Comparison of ENCODE assay signal across 19 cellular contexts in the genomic region with DNA sequence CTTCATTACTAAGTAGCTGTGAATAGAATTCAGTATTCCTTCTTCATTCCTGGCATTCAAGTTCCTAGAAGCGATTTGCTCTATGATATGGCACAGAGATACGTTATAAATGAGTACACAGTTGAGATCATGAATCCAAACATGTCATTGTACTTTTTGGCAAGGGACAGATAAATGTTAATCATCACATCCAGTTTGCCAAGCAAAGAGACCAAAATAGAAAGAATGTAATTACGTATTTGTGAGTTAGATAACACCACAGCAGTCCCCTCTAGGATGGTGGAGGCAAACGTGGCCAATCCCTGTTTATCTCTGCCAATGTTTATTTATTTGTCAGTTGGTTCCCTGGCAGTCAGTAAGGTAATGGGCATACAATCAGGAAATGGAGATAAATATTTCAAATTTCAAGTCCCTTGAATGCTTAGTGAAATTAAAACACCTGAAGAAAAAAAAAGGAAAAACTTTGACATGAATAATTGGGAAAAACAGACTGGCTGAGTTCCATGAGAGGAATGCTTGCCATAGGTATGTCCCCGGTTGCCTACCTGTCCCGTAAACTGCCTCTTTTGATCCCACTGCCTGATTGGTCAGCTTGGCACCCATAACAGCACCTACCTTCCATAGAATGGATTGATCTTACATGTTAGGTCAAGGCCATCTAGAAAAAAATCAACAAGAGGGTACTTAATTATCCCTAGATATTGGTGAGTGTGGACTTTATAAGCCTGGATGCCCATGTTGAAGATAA.
A peak's percentile ranks its signal among the peaks of the same experiment; 100 is the strongest.
DNase-seq lines count a peak whose midpoint lies in the region; FAIRE-seq and TF ChIP-seq lines count a peak whose summit lies in the region.
"Had no signal": no experiment of that assay in that cellular context is flagged by ENCODE, and none has a peak within 500 bp of the region (broad histone marks: within the 10 kb centered on the region; RNA-seq: fewer than 3 reads in every experiment).

No MANE protein-coding gene starts in this region.

- H3K27ac ChIP-seq in keratinocyte (ENCODE audit: control insufficient read depth, insufficient read depth, low read length) = no peak overlapping the region
- H3K27ac ChIP-seq in dorsolateral prefrontal cortex = no peak overlapping the region

- DNase-seq in Caki2 (ENCODE audit: low read depth) (peak; percentile 76), MG63 (peak; percentile 57), choroid plexus epithelial cell (ENCODE audit: low read depth) (peak; percentile 9), keratinocyte (ENCODE audit: low read depth, low spot score) (no peak), dorsolateral prefrontal cortex (no peak), GM10266 (ENCODE audit: extremely low spot score) (no peak), LoVo (ENCODE audit: low spot score) (no peak), GM12891 (ENCODE audit: insufficient read length, low spot score) (no peak)
- DNase-seq: activated CD4-positive, alpha-beta T cell treated with anti-CD3 and anti-CD28 coated beads for 1 hour; activated naive CD4-positive, alpha-beta T cell treated with anti-CD3 and anti-CD28 coated beads, Interleukin-2, amount 10 ng/mL, durations not matched to agents 7 days and 5 days; activated T-cell treated with anti-CD3 and anti-CD28 coated beads, Interleukin-2, amount 50 U/mL, for 48 hours; aorta; hippocampal formation; MV-4-11; retina; SK-N-SH; T-helper 9 cell had no signal

- H3K4me3 ChIP-seq in MG63 (no peak overlapping the region), choroid plexus epithelial cell (ENCODE audit: low read depth, low read length) (no peak overlapping the region), keratinocyte (ENCODE audit: control insufficient read depth in 2 of 3, extremely low read depth in 1 of 3, insufficient read depth in 2 of 3, low read depth in 1 of 3, low read length in 3 of 3) (no peak overlapping the region), dorsolateral prefrontal cortex (no peak overlapping the region)

- TF ChIP-seq CTCF in choroid plexus epithelial cell (conservative IDR thresholded peaks at IDR 0.05; ENCODE audit: low read depth, low read length) = no peak
- no peak for TF ChIP-seq CTCF in keratinocyte (optimal IDR thresholded peaks at IDR 0.05 in 1 of 3, IDR thresholded peaks at IDR 0.05 in 1 of 3, conservative IDR thresholded peaks at IDR 0.05 in 1 of 3; ENCODE audit: extremely low read depth in 1 of 3, insufficient read depth in 2 of 3, low read length in 3 of 3)
- no peak for TF ChIP-seq CTCF in dorsolateral prefrontal cortex (IDR thresholded peaks at IDR 0.05 in 54 of 56, conservative IDR thresholded peaks at IDR 0.05 in 2 of 56; ENCODE audit: low read depth in 1 of 56, partially characterized antibody in 56 of 56)
- no peak for TF ChIP-seq CTCF in GM10266 (IDR thresholded peaks at IDR 0.05; ENCODE audit: control insufficient read depth, insufficient read depth, low read depth, missing control alignments)

- H3K27me3 ChIP-seq in MG63 (no peaks in the 10 kb centered on the region), keratinocyte (ENCODE audit: control insufficient read depth, extremely low read depth, insufficient read depth, low read length) (no peaks in the 10 kb centered on the region), dorsolateral prefrontal cortex (no peaks in the 10 kb centered on the region)

- H2AFZ ChIP-seq in keratinocyte (ENCODE audit: control insufficient read depth, low read length) = peak overlapping the region; percentile 16

- no peaks in the 10 kb centered on the region for H3K9me3 ChIP-seq in MG63
- no peaks in the 10 kb centered on the region for H3K9me3 ChIP-seq in keratinocyte (ENCODE audit: control insufficient read depth, low read depth, low read length)
- H3K9me3 ChIP-seq: SK-N-SH had no signal

- dilution Hi-C loops in keratinocyte (cut with MboI; ENCODE audit: extremely low pct_ligation_motif_present, low sequenced_read_pairs) = no loop called here

- intact Hi-C loops in dorsolateral prefrontal cortex (cut with DNase I) = no loop called here

- no peaks in the 10 kb centered on the region for H3K36me3 ChIP-seq in MG63
- no peaks in the 10 kb centered on the region for H3K36me3 ChIP-seq in keratinocyte (ENCODE audit: control insufficient read depth in 2 of 2, extremely low read depth in 1 of 2, insufficient read depth in 2 of 2, low read length in 2 of 2)

- no peak for TF ChIP-seq POLR2A in GM12891 (IDR thresholded peaks at IDR 0.05; ENCODE audit: low read depth, low read length)

- FAIRE-seq in keratinocyte (lab: Jason Lieb, UNC) = peak; percentile 70
- FAIRE-seq in GM12891 (lab: Jason Lieb, UNC) = no peak
- FAIRE-seq: colon, urothelium cell line had no signal

- H3K9me1 ChIP-seq in keratinocyte (ENCODE audit: control insufficient read depth, extremely low read depth, insufficient read depth, low read length) = no peaks in the 10 kb centered on the region

- H4K20me1 ChIP-seq in keratinocyte (ENCODE audit: control insufficient read depth, extremely low read depth, insufficient read depth, low read length) = no peaks in the 10 kb centered on the region

- no peak overlapping the region for H3K4me2 ChIP-seq in keratinocyte (ENCODE audit: control insufficient read depth, extremely low read depth, insufficient read depth, low read depth, low read length)
- H3K4me2 ChIP-seq: SK-N-SH had no signal

- peaks cover 4% of the 10 kb centered on the region for H3K4me1 ChIP-seq in keratinocyte (ENCODE audit: control insufficient read depth, extremely low read depth, insufficient read depth, low read length)

- in situ Hi-C loops in Caki2 (cut with HindIII; ENCODE audit: low pct_unique_long_range_greater_than_20kb, low sequenced_read_pairs) = no loop called here

- H3K9ac ChIP-seq in keratinocyte (ENCODE audit: control insufficient read depth, extremely low read depth, insufficient read depth, low read length) = no peak overlapping the region
- H3K9ac ChIP-seq: SK-N-SH had no signal

- no peaks in the 10 kb centered on the region for H3K79me2 ChIP-seq in keratinocyte (ENCODE audit: control insufficient read depth, insufficient read depth, low read length)

TF ChIP-seq in GM12891, 5 proteins besides CTCF, POLR2A, EP300 and RAD21:
- TF ChIP-seq POLR2AphosphoS5 (IDR thresholded peaks at IDR 0.05; ENCODE audit: low read depth, low read length) = no peak
- TF ChIP-seq TAF1 (IDR thresholded peaks at IDR 0.05; ENCODE audit: low read depth, low read length) = no peak
- TF ChIP-seq SPI1 (IDR thresholded peaks at IDR 0.05; ENCODE audit: low read depth, low read length) = no peak
- TF ChIP-seq PAX5 (IDR thresholded peaks at IDR 0.05; ENCODE audit: insufficient read depth, low read length, severe bottlenecking) = no peak

Comparison
In these comparisons a context has a peak if more than half of its experiments do, and no peak if none do; other contexts are left out.
1. DNase-seq: peak in Caki2 (single experiment), MG63 (single experiment) and choroid plexus epithelial cell (single experiment); none in keratinocyte (single experiment), dorsolateral prefrontal cortex (0 of 10), GM10266 (single experiment), LoVo (single experiment) and GM12891 (single experiment).